In the genomic region with DNA sequence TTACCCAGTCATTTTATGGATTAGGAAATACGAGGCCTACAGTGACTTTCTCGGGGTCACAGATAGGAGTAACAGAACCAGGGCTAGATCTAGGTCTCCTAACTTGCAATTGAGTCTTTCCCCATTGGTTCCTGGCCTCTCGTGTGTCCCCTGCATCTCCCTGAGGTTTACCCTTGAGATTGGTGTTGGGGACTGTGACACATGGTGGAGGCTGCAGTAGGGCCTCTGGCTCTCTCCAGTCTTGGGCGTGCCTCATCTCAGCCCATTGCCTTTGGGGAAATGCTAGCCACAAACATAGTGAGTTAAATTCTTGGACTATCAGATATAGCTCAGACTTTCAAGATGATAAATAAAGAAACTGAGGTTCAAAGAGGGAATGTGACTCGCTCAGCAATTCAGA, we compare ENCODE assay signal across 22 cellular contexts.
DNase-seq lines count a peak whose midpoint lies in the region; ATAC-seq and TF ChIP-seq lines count a peak whose summit lies in the region.
"Had no signal": no experiment of that assay in that cellular context is flagged by ENCODE, and none has a peak within 500 bp of the region (broad histone marks: within the 10 kb centered on the region; RNA-seq: fewer than 3 reads in every experiment).

No MANE protein-coding gene starts in this region.

- no peaks in the 10 kb centered on the region for H3K79me2 ChIP-seq in PC-3 (ENCODE audit: low read length)
- H3K79me2 ChIP-seq: hepatocyte had no signal

- DNase-seq in activated CD4-positive, alpha-beta T cell treated with anti-CD3 and anti-CD28 coated beads for 48 hours, result peak; percentile 51
- no peak for DNase-seq in activated CD4-positive, alpha-beta T cell treated with anti-CD3 and anti-CD28 coated beads for 4 hours
- peak; percentile 12 for DNase-seq in AG20443 (ENCODE audit: low spot score)
- no peak for DNase-seq in activated B cell treated with CpG ODN at 0.5 μM for 24 hours
- peak; percentile 52 for DNase-seq in myocyte (ENCODE audit: low read depth)
- no peak for DNase-seq in NCI-H1092 (lab: John Stamatoyannopoulos, UW)
- DNase-seq in PC-3, result no peak
- DNase-seq: body of pancreas, DMS79, foreskin fibroblast, left ventricle myocardium superior, MM.1S, NCI-H146, NCI-H2171, NCI-H524 treated with DMSO at 0.1 percent for 48 hours, psoas muscle, upper lobe of left lung had no signal

- peaks cover 44% of the 10 kb centered on the region for H3K4me1 Mint-ChIP-seq in activated B cell treated with CpG ODN at 0.5 μM for 24 hours

- H3K4me3 Mint-ChIP-seq in activated B cell treated with CpG ODN at 0.5 μM for 24 hours, result no peak overlapping the region

- no peaks in the 10 kb centered on the region for H3K27me3 Mint-ChIP-seq in activated B cell treated with CpG ODN at 0.5 μM for 24 hours

- no peaks in the 10 kb centered on the region for H3K27me3 ChIP-seq in PC-3 (ENCODE audit: low read length)
- H3K27me3 ChIP-seq: body of pancreas, hepatocyte, upper lobe of left lung had no signal

- no peaks in the 10 kb centered on the region for H3F3A ChIP-seq in PC-3 (ENCODE audit: low read length, unreplicated experiment)

- no TSS peak for BruUV-seq in PC-3 (replicated peaks; lab: Mats Ljungman, UMichigan)

- H3K4me1 ChIP-seq in PC-3 (ENCODE audit: insufficient read depth, low read length), result peaks cover 24% of the 10 kb centered on the region

- intact Hi-C loops in activated B cell treated with CpG ODN at 0.5 μM for 24 hours (cut with micrococcal nuclease), result loop anchor here (2.0 kb wide), 2 partner anchors 17 to 19 kb away; no protein-coding TSS in a partner anchor
- intact Hi-C loops in PC-3 (cut with micrococcal nuclease), result no loop called here

- no peak overlapping the region for H3K4me2 ChIP-seq in PC-3 (ENCODE audit: low read length)
- H3K4me2 ChIP-seq: hepatocyte had no signal

- H3K4me3 ChIP-seq in PC-3 (ENCODE audit: low read length), result no peak overlapping the region
- H3K4me3 ChIP-seq: body of pancreas, GM12878, hepatocyte, K562, psoas muscle, upper lobe of left lung had no signal

- CTCF ChIA-PET in activated B cell treated with CpG ODN at 0.5 μM for 24 hours (lab: Charles Lee), result interaction anchor here (1.3 kb wide), 1 partner anchor 17 kb away, joined by 3 read pairs; no protein-coding TSS in a partner anchor
- CTCF ChIA-PET in PC-3 (lab: Charles Lee), result no interaction called here

- H3K9me3 Mint-ChIP-seq in activated B cell treated with CpG ODN at 0.5 μM for 24 hours, result no peaks in the 10 kb centered on the region

- no peaks in the 10 kb centered on the region for H3K36me3 ChIP-seq in PC-3 (ENCODE audit: low read depth, low read length)
- H3K36me3 ChIP-seq: upper lobe of left lung had no signal

- no peaks in the 10 kb centered on the region for H3K36me3 Mint-ChIP-seq in activated B cell treated with CpG ODN at 0.5 μM for 24 hours (ENCODE audit: low read depth)

- H3K9me2 ChIP-seq in PC-3 (replicated peaks; ENCODE audit: low read length), result no peaks in the 10 kb centered on the region

- POLR2A ChIA-PET in activated B cell treated with CpG ODN at 0.5 μM for 24 hours (lab: Charles Lee), result interaction anchor here (0.6 to 6.4 kb wide), 10 partner anchors 9 to 684 kb away, joined by 3 to 65 read pairs (median 3); a partner anchor contains a TSS
- POLR2A ChIA-PET in PC-3 (lab: Charles Lee; ENCODE audit: unreplicated experiment), result no interaction called here

- no peak overlapping the region for H2AFZ ChIP-seq in PC-3 (ENCODE audit: low read length)
- H2AFZ ChIP-seq: hepatocyte had no signal

- no peak for ATAC-seq in activated B cell treated with CpG ODN at 0.5 μM for 24 hours (ENCODE audit: low read depth)
- no peak for ATAC-seq in PC-3
- no peak for ATAC-seq in GM18861 (IDR thresholded peaks at IDR 0.05; ENCODE audit: unreplicated experiment)
- ATAC-seq: activated CD4-positive, CD25-positive, alpha-beta regulatory T cell treated with anti-CD3 and anti-CD28 coated beads, Interleukin-2, amount 50 U/mL, for 24 hours; body of pancreas; GM12878; K562; left ventricle myocardium superior; psoas muscle had no signal

- peak overlapping the region; percentile 68 for H3K27ac Mint-ChIP-seq in activated B cell treated with CpG ODN at 0.5 μM for 24 hours

- H3K27ac ChIP-seq in PC-3 (ENCODE audit: low read length), result no peak overlapping the region
- H3K27ac ChIP-seq: body of pancreas, hepatocyte, psoas muscle, upper lobe of left lung had no signal

- no peaks in the 10 kb centered on the region for H3K9me3 ChIP-seq in PC-3 (ENCODE audit: low read length)
- H3K9me3 ChIP-seq: body of pancreas, psoas muscle, upper lobe of left lung had no signal

- no peak overlapping the region for H3K9ac ChIP-seq in PC-3 (ENCODE audit: low read length)

- no peak for TF ChIP-seq CTCF in activated B cell treated with CpG ODN at 0.5 μM for 24 hours (IDR thresholded peaks at IDR 0.05)
- TF ChIP-seq CTCF in PC-3 (conservative IDR thresholded peaks at IDR 0.05; ENCODE audit: low read depth, low read length), result no peak

- no peaks in the 10 kb centered on the region for H4K20me1 ChIP-seq in PC-3 (ENCODE audit: low read length)

Comparison
In these comparisons a context has a peak if more than half of its experiments do, and no peak if none do; other contexts are left out.
1. DNase-seq: peak in activated CD4-positive, alpha-beta T cell treated with anti-CD3 and anti-CD28 coated beads for 48 hours (single experiment), AG20443 (single experiment) and myocyte (single experiment); none in activated CD4-positive, alpha-beta T cell treated with anti-CD3 and anti-CD28 coated beads for 4 hours (0 of 2), activated B cell treated with CpG ODN at 0.5 μM for 24 hours (single experiment), NCI-H1092 (single experiment) and PC-3 (single experiment).